Comparison of ENCODE assay signal across 21 cellular contexts in the genomic region with DNA sequence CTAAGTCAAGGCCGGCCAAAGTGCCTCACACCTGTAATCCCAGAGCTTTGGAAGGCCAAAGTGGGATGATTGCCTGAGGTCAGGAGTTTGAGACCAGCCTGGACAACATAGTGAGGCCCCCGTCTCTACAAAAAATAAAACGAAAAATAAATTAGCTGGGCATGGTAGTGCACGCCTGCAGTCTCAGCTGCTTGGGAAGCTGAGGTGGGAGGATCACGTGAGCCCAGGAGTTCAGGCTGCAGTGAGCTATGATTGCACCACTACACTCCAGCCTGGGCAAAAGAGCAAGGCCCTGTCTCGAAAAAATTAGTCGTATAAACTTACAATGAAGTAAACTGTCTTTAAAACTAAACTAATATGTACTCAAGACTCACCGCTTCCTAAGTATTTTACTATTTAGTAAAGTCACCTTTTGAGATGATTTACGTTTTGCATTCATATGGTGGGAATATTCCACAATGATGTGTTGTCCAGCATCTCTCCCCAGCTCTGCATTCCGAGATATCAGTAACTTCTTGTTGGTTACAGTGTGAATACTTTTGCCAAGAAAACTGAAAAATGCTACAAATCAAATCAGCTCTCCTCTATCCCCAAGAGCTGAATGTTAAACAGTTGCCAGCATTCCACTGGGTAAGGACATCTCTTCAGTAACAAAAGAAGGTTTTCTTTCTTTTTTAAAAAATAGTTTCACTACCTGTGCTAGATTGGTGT.
DNase-seq lines count a peak whose midpoint lies in the region; ATAC-seq, FAIRE-seq and TF ChIP-seq lines count a peak whose summit lies in the region.
"Had no signal": no experiment of that assay in that cellular context is flagged by ENCODE, and none has a peak within 500 bp of the region (broad histone marks: within the 10 kb centered on the region; RNA-seq: fewer than 3 reads in every experiment).

No MANE protein-coding gene starts in this region.

- intact Hi-C loops in K562 (cut with micrococcal nuclease) (loop anchor here (2.0 kb wide), 1 partner anchor 225 kb away; no protein-coding TSS in a partner anchor), sciatic nerve (cut with DNase I) (no loop called here)

- no peaks in the 10 kb centered on the region for H3K9me1 ChIP-seq in K562 (ENCODE audit: control insufficient read depth, insufficient read depth, low read length)

- FAIRE-seq in K562 (lab: Jason Lieb, UNC) = no peak
- FAIRE-seq: A204.1, GM19239 had no signal

- H3K79me2 ChIP-seq in GM23338 (replicated peaks; ENCODE audit: insufficient read depth) (no peaks in the 10 kb centered on the region), K562 (ENCODE audit: control insufficient read depth, insufficient read depth, low read length) (no peaks in the 10 kb centered on the region)

- TF ChIP-seq POLR2A in K562 (conservative IDR thresholded peaks at IDR 0.05) = no peak

- H3K27ac ChIP-seq in GM23338 (ENCODE audit: low read depth) (peak overlapping the region; percentile 40; the same call in 1 of the 2 replicates), K562 (ENCODE audit: extremely low read depth, low read depth, low read length) (no peak overlapping the region), iPS-20b (ENCODE audit: low read length) (peak overlapping the region; percentile 12)
- H3K27ac ChIP-seq: HL-60, Peyer's patch, SJCRH30 had no signal

- TF ChIP-seq EP300 in K562 (IDR thresholded peaks at IDR 0.05; ENCODE audit: low read length) = no peak

- H3K36me3 ChIP-seq in GM23338 (ENCODE audit: insufficient read depth) = no peaks in the 10 kb centered on the region
- no peaks in the 10 kb centered on the region for H3K36me3 ChIP-seq in K562 (ENCODE audit: control insufficient read depth, insufficient read depth, low read length)
- H3K36me3 ChIP-seq in iPS-20b (ENCODE audit: insufficient read depth, low read depth, low read length) = no peaks in the 10 kb centered on the region
- H3K36me3 ChIP-seq: Peyer's patch, SJCRH30 had no signal

- peaks cover 12% of the 10 kb centered on the region for H3K27me3 Mint-ChIP-seq in GM23338 (ENCODE audit: insufficient read depth, low read depth, poor library complexity)
- H3K27me3 Mint-ChIP-seq: B cell had no signal

- H2AFZ ChIP-seq in GM23338 = peak overlapping the region; percentile 74; the same call in 1 of the 2 replicates
- no peak overlapping the region for H2AFZ ChIP-seq in K562 (ENCODE audit: low read depth, low read length)

- H3K9me3 ChIP-seq in K562 (replicated peaks; ENCODE audit: control insufficient read depth, insufficient read depth, low read depth, low read length) (no peaks in the 10 kb centered on the region), iPS-20b (ENCODE audit: insufficient read depth, low read depth, low read length) (no peaks in the 10 kb centered on the region; the same call in 1 of the 2 replicates)
- H3K9me3 ChIP-seq: Peyer's patch had no signal

- no peak overlapping the region for H3K4me3 Mint-ChIP-seq in GM23338
- H3K4me3 Mint-ChIP-seq: B cell, CD14-positive monocyte had no signal

- no peaks in the 10 kb centered on the region for H4K20me1 ChIP-seq in GM23338 (replicated peaks; ENCODE audit: insufficient read depth)
- no peaks in the 10 kb centered on the region for H4K20me1 ChIP-seq in K562 (replicated peaks; ENCODE audit: control insufficient read depth, insufficient read depth, low read length)

- CTCF ChIA-PET in K562 (lab: Yijun Ruan, JAX; ENCODE audit: low intra/inter-chr PET ratio) = interaction anchor here (2.1 kb wide), 1 partner anchor 225 kb away, joined by 17 read pairs; no protein-coding TSS in a partner anchor

- no TSS peak for BruUV-seq in K562 (replicated peaks; lab: Mats Ljungman, UMichigan)

- H3K4me2 ChIP-seq in GM23338 (peak overlapping the region; percentile 7; the same call in 1 of the 2 replicates), K562 (ENCODE audit: insufficient read depth, low read length) (no peak overlapping the region)

- H3K36me3 Mint-ChIP-seq in GM23338 (ENCODE audit: low read depth) = peaks cover 19% of the 10 kb centered on the region
- H3K36me3 Mint-ChIP-seq: CD14-positive monocyte had no signal

- H3K9me2 ChIP-seq in GM23338 (ENCODE audit: insufficient read depth) = 0 out of 2 replicates have a peak, but pooled peaks cover 5% of the 10 kb centered on the region

- H3K27me3 ChIP-seq in GM23338 (ENCODE audit: insufficient read depth) (no peaks in the 10 kb centered on the region), K562 (ENCODE audit: control insufficient read depth in 2 of 2, insufficient read depth in 2 of 2, low read length in 2 of 2) (no peaks in the 10 kb centered on the region), iPS-20b (ENCODE audit: insufficient read depth, low read length) (no peaks in the 10 kb centered on the region)
- H3K27me3 ChIP-seq: Peyer's patch, SJCRH30 had no signal

- H3K4me1 ChIP-seq in GM23338 (ENCODE audit: insufficient read depth) (peaks cover 41% of the 10 kb centered on the region), K562 (replicated peaks in 1 of 2; ENCODE audit: control insufficient read depth in 2 of 2, insufficient read depth in 2 of 2, low read length in 2 of 2) (no peaks in the 10 kb centered on the region; a peak in 2 of 5 replicates), iPS-20b (ENCODE audit: insufficient read depth, low read length) (peaks cover 21% of the 10 kb centered on the region)
- H3K4me1 ChIP-seq: Peyer's patch had no signal

- no peak for TF ChIP-seq RAD21 in K562 (CRISPR knock-in tag; conservative IDR thresholded peaks at IDR 0.05 in 1 of 2, IDR thresholded peaks at IDR 0.05 in 1 of 2)

- WGBS in K562 (ENCODE audit: insufficient coverage, low coverage, missing lambda C conversion rate) = 1% methylated on average over 10 of the region's 10 CpGs

- ATAC-seq in GM23338 = no peak
- no peak for ATAC-seq in K562
- peak; percentile 58 for ATAC-seq in sciatic nerve

- H3K27ac Mint-ChIP-seq in GM23338 = no peak overlapping the region; the same call in 1 of the 2 replicates
- H3K27ac Mint-ChIP-seq: B cell, CD14-positive monocyte had no signal

- no peaks in the 10 kb centered on the region for H3F3A ChIP-seq in GM23338 (replicated peaks; ENCODE audit: low read depth)

- H3K9ac ChIP-seq in K562 (ENCODE audit: insufficient read depth in 1 of 2, low read depth in 2 of 2, low read length in 2 of 2) (no peak overlapping the region), iPS-20b (ENCODE audit: low read depth, low read length) (no peak overlapping the region)

- POLR2A ChIA-PET in K562 (lab: Yijun Ruan, JAX) = no interaction called here

- H3K4me1 Mint-ChIP-seq in GM23338 = peaks cover 39% of the 10 kb centered on the region

- no peak for TF ChIP-seq CTCF in GM23338 (conservative IDR thresholded peaks at IDR 0.05; ENCODE audit: low read depth in 2 of 2)
- no peak for TF ChIP-seq CTCF in K562 (IDR thresholded peaks at IDR 0.05 in 2 of 3, conservative IDR thresholded peaks at IDR 0.05 in 1 of 3; ENCODE audit: insufficient read depth in 2 of 3, low read depth in 1 of 3, low read length in 3 of 3)

- DNase-seq in GM23338 (ENCODE audit: low spot score) (no peak), K562 (ENCODE audit: extremely low read depth in 1 of 4, low spot score in 3 of 4) (no peak), sciatic nerve (ENCODE audit: low spot score) (no peak), NCI-H69 (lab: John Stamatoyannopoulos, UW) (no peak), HK-2 (ENCODE audit: unreplicated experiment) (no peak)
- DNase-seq in activated effector memory CD4-positive, alpha-beta T cell treated with anti-CD3 and anti-CD28 coated beads, Interleukin-2, amount 50 U/mL, for 16 hours = no peak
- DNase-seq: DMS53, GDM1, NCI-H1105, NCI-H2029 treated with DMSO at 0.1 percent for 48 hours, NCI-H226, NCI-H524, NCI-H82, Peyer's patch, SJCRH30 had no signal

- no peak overlapping the region for H3K4me3 ChIP-seq in GM23338
- no peak overlapping the region for H3K4me3 ChIP-seq in K562
- H3K4me3 ChIP-seq in iPS-20b (ENCODE audit: low read length) = no peak overlapping the region
- H3K4me3 ChIP-seq: Peyer's patch, SJCRH30 had no signal

- in situ Hi-C loops in K562 (cut with MboI) = loop anchor here (5.0 kb wide), 1 partner anchor 217 kb away; no protein-coding TSS in a partner anchor

- H3K9me3 Mint-ChIP-seq in GM23338 = peaks cover 20% of the 10 kb centered on the region

TF ChIP-seq in K562, 482 proteins besides CTCF, POLR2A, EP300 and RAD21:
- TF ChIP-seq, protein P1, sequence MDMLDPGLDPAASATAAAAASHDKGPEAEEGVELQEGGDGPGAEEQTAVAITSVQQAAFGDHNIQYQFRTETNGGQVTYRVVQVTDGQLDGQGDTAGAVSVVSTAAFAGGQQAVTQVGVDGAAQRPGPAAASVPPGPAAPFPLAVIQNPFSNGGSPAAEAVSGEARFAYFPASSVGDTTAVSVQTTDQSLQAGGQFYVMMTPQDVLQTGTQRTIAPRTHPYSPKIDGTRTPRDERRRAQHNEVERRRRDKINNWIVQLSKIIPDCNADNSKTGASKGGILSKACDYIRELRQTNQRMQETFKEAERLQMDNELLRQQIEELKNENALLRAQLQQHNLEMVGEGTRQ (CRISPR knock-in tag; IDR thresholded peaks at IDR 0.05) = peak; percentile 13; the same call in 1 of the 2 replicates
- no peak for TF ChIP-seq RUNX1 (IDR thresholded peaks at IDR 0.05; ENCODE audit: low read depth)
